In genomic region chrX:150460063-150460462, GRCh38 we compare ENCODE assay signal across 8 cellular contexts.
"Had no signal": no experiment of that assay in that cellular context is flagged by ENCODE, and none has a peak within 500 bp of the region (broad histone marks: within the 10 kb centered on the region; RNA-seq: fewer than 3 reads in every experiment).

No MANE protein-coding gene starts in this region.

- ATAC-seq: HCT116, K562 had no signal

- DNase-seq: GM23248, GOT3, H7, HFFc6, IMR-90 had no signal

- H3K9me3 Mint-ChIP-seq: HFFc6 had no signal

- H3K4me3 Mint-ChIP-seq: HFFc6 had no signal

- H3K9me3 ChIP-seq: HAP-1 had no signal

- H3K27ac Mint-ChIP-seq: HFFc6 had no signal
